28 cellular contexts compared by ENCODE assay signal in the genomic region with DNA sequence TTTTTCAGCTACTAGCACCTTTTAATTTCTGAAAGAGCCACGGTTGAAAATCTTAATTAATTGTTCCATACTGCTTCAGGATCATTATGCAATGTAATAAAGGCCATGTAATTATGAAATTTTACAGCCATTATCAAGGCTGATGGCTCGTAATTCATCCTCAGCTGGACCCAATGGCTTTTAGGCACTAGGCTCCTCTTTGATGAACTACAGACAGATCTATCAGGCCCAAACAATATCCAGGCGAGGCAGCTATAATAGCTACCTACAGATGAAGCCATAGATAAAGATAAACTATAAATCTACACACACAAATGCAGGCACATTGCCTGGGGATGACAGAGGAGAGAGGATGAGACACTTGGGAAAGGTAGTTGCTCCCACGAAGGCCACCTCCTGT.
"Had no signal": no experiment of that assay in that cellular context is flagged by ENCODE, and none has a peak within 500 bp of the region (broad histone marks: within the 10 kb centered on the region; RNA-seq: fewer than 3 reads in every experiment).

No MANE protein-coding gene starts in this region.

- H3K27ac Mint-ChIP-seq: naive thymus-derived CD4-positive, alpha-beta T cell; nephron; neural progenitor cell; stimulated activated naive CD8-positive, alpha-beta T cell treated with anti-CD3 and anti-CD28 coated beads, Interleukin-15, amount 100 ng/mL, for 72 hours had no signal

- H3K27me3 Mint-ChIP-seq: naive thymus-derived CD4-positive, alpha-beta T cell; stimulated activated naive CD8-positive, alpha-beta T cell treated with anti-CD3 and anti-CD28 coated beads, Interleukin-15, amount 100 ng/mL, for 72 hours had no signal

- H3K4me2 ChIP-seq: neural progenitor cell, smooth muscle cell had no signal

- H3K36me3 Mint-ChIP-seq: naive thymus-derived CD4-positive, alpha-beta T cell; neural progenitor cell had no signal

- H3K4me3 ChIP-seq: esophagus squamous epithelium, heart right ventricle, left lung, neural progenitor cell, prostate gland, right atrium auricular region, smooth muscle cell, suprapubic skin, transverse colon, upper lobe of right lung, uterus had no signal

- H3K4me3 Mint-ChIP-seq: naive thymus-derived CD4-positive, alpha-beta T cell; nephron; neural progenitor cell; stimulated activated naive CD8-positive, alpha-beta T cell treated with anti-CD3 and anti-CD28 coated beads, Interleukin-15, amount 100 ng/mL, for 72 hours had no signal

- H3K4me1 Mint-ChIP-seq: naive thymus-derived CD4-positive, alpha-beta T cell; stimulated activated naive CD8-positive, alpha-beta T cell treated with anti-CD3 and anti-CD28 coated beads, Interleukin-15, amount 100 ng/mL, for 72 hours had no signal

- H3K9me3 ChIP-seq: esophagus squamous epithelium, heart right ventricle, left lung, prostate gland, right atrium auricular region, suprapubic skin, transverse colon, upper lobe of right lung, uterus had no signal

- DNase-seq: dermis blood vessel endothelial cell; effector memory CD4-positive, alpha-beta T cell; esophagus squamous epithelium; foreskin melanocyte; glutamatergic neuron; heart right ventricle; hippocampal formation; left cardiac atrium; left lung; mesenchymal stem cell; midbrain; naive thymus-derived CD4-positive, alpha-beta T cell; stimulated activated CD4-positive, alpha-beta T cell treated with anti-CD3 and anti-CD28 coated beads, Interleukin-12 subunit alpha, Interleukin-12 subunit beta, amount 100 ng/mL, for 4 hours; stimulated activated CD4-positive, alpha-beta T cell treated with anti-CD3 and anti-CD28 coated beads, Interleukin-1b, Interleukin-23, amount 100 ng/mL, for 48 hours; stimulated activated CD4-positive, alpha-beta T cell treated with anti-CD3 and anti-CD28 coated beads, Interleukin-4, amount 100 ng/mL, for 1 hour; stimulated activated CD8-positive, alpha-beta memory T cell treated with anti-CD3 and anti-CD28 coated beads, Interleukin-4, amount 100 ng/mL, for 48 hours; stimulated activated naive CD4-positive, alpha-beta T cell; stimulated activated naive CD8-positive, alpha-beta T cell treated with anti-CD3 and anti-CD28 coated beads, Interleukin-15, amount 100 ng/mL, for 72 hours; transverse colon; upper lobe of right lung; uterus had no signal

- H3K27me3 ChIP-seq: esophagus squamous epithelium, heart right ventricle, left lung, neural progenitor cell, right atrium auricular region, suprapubic skin, transverse colon, upper lobe of right lung, uterus had no signal

- ATAC-seq: heart right ventricle; left cardiac atrium; left lung; naive thymus-derived CD4-positive, alpha-beta T cell; sciatic nerve; stimulated activated naive CD8-positive, alpha-beta T cell treated with anti-CD3 and anti-CD28 coated beads, Interleukin-15, amount 100 ng/mL, for 72 hours; upper lobe of right lung had no signal

- H3K9ac ChIP-seq: neural progenitor cell had no signal

- H3K27ac ChIP-seq: esophagus squamous epithelium, heart right ventricle, left lung, neural progenitor cell, prostate gland, right atrium auricular region, suprapubic skin, transverse colon, upper lobe of right lung, uterus had no signal

- H3K4me1 ChIP-seq: neural progenitor cell, prostate gland, right atrium auricular region, uterus had no signal

- H2AFZ ChIP-seq: neural progenitor cell had no signal

- H3K9me3 Mint-ChIP-seq: nephron, neural progenitor cell had no signal

- H3K36me3 ChIP-seq: esophagus squamous epithelium, heart right ventricle, left lung, neural progenitor cell, prostate gland, right atrium auricular region, suprapubic skin, transverse colon, upper lobe of right lung, uterus had no signal
